ENCODE assay signal across 8 cellular contexts in genomic region chr19:32580901-32581703, GRCh38. TPM values are rescaled to one million over a fixed set of nuclear protein-coding genes. Genes with fewer than 3 reads are reported as not detected.
A peak's percentile ranks its signal among the peaks of the same experiment; 100 is the strongest.
DNase-seq lines count a peak whose midpoint lies in the region; ATAC-seq and TF ChIP-seq lines count a peak whose summit lies in the region.

TSS of gene PDCD5 (plus strand) at chr19:32581190. CDS start at chr19:32581262, 72 bp downstream.

- H3K4me1 ChIP-seq in GM23338 (ENCODE audit: insufficient read depth) = peaks cover 6% of the 10 kb centered on the region

- peak; percentile 97 for DNase-seq in Daoy (ENCODE audit: low read depth)
- DNase-seq in GM23338 (ENCODE audit: low spot score) = peak; percentile 94
- peak; percentile 84 to 89 for DNase-seq in Kasumi-1 (lab: John Stamatoyannopoulos, UW)
- peak; percentile 93 for DNase-seq in RKO (ENCODE audit: low spot score)
- DNase-seq in activated T-helper 1 cell treated with anti-CD3 and anti-CD28 coated beads, Interleukin-2, amount 50 U/mL, for 16 hours (ENCODE audit: low read depth in 1 of 2, low spot score in 1 of 2) = peak; percentile 97
- DNase-seq in fibroblast of gingiva (ENCODE audit: low read depth) = peak; percentile 93
- peak; percentile 90 for DNase-seq in naive B cell
- DNase-seq in stimulated activated effector memory CD8-positive, alpha-beta T cell treated with anti-CD3 and anti-CD28 coated beads, Interleukin-12 subunit alpha, Interleukin-12 subunit beta, amount 100 ng/mL, for 72 hours (ENCODE audit: low spot score in 2 of 2) = peak; percentile 91 to 93

- ATAC-seq in GM23338 (peak; percentile 96), naive B cell (ENCODE audit: low read depth in 2 of 2) (peak; percentile 91 to 93)
- peak; percentile 94 for ATAC-seq in stimulated activated effector memory CD8-positive, alpha-beta T cell treated with anti-CD3 and anti-CD28 coated beads, Interleukin-12 subunit alpha, Interleukin-12 subunit beta, amount 100 ng/mL, for 72 hours

- H3K36me3 ChIP-seq in GM23338 (ENCODE audit: insufficient read depth) = peaks cover 18% of the 10 kb centered on the region

- peak within 1 kb of the TSS; percentile 96 for H2AFZ ChIP-seq in GM23338

- H3K36me3 Mint-ChIP-seq in GM23338 (ENCODE audit: low read depth) = peaks cover 33% of the 10 kb centered on the region
- peaks cover 0 to 3% of the 10 kb centered on the region in 2 donors for H3K36me3 Mint-ChIP-seq in naive B cell
- peaks cover 34% of the 10 kb centered on the region for H3K36me3 Mint-ChIP-seq in stimulated activated effector memory CD8-positive, alpha-beta T cell treated with anti-CD3 and anti-CD28 coated beads, Interleukin-12 subunit alpha, Interleukin-12 subunit beta, amount 100 ng/mL, for 72 hours

- H3K79me2 ChIP-seq in GM23338 (replicated peaks; ENCODE audit: insufficient read depth) = peaks cover 12% of the 10 kb centered on the region

- H3K9me2 ChIP-seq in GM23338 (ENCODE audit: insufficient read depth) = no peaks in the 10 kb centered on the region

- H3K4me3 ChIP-seq in GM23338 = peak within 1 kb of the TSS; percentile 92

- H3K4me1 Mint-ChIP-seq in GM23338 (peaks cover 10% of the 10 kb centered on the region; the same call in 2 of the 3 replicates), naive B cell (peaks cover 10 to 23% (median 21%) of the 10 kb centered on the region in 3 donors)
- H3K4me1 Mint-ChIP-seq in stimulated activated effector memory CD8-positive, alpha-beta T cell treated with anti-CD3 and anti-CD28 coated beads, Interleukin-12 subunit alpha, Interleukin-12 subunit beta, amount 100 ng/mL, for 72 hours = peaks cover 30% of the 10 kb centered on the region

- no peak for TF ChIP-seq CTCF in GM23338 (conservative IDR thresholded peaks at IDR 0.05; ENCODE audit: low read depth in 2 of 2)

- peak within 1 kb of the TSS; percentile 95 for H3K4me2 ChIP-seq in GM23338

- H3K9me3 Mint-ChIP-seq in GM23338 (no peaks in the 10 kb centered on the region; the same call in 2 of the 3 replicates), naive B cell (peaks cover 0 to 2% (median 0%) of the 10 kb centered on the region in 7 donors)
- no peaks in the 10 kb centered on the region for H3K9me3 Mint-ChIP-seq in stimulated activated effector memory CD8-positive, alpha-beta T cell treated with anti-CD3 and anti-CD28 coated beads, Interleukin-12 subunit alpha, Interleukin-12 subunit beta, amount 100 ng/mL, for 72 hours

- no peaks in the 10 kb centered on the region for H3F3A ChIP-seq in GM23338 (replicated peaks; ENCODE audit: low read depth)

- H3K27ac Mint-ChIP-seq in GM23338 (no peak within 1 kb of the TSS), naive B cell (peak within 1 kb of the TSS; percentile 78 to 96 (median 87))
- H3K27ac Mint-ChIP-seq in stimulated activated effector memory CD8-positive, alpha-beta T cell treated with anti-CD3 and anti-CD28 coated beads, Interleukin-12 subunit alpha, Interleukin-12 subunit beta, amount 100 ng/mL, for 72 hours = peak within 1 kb of the TSS; percentile 80

- H3K27ac ChIP-seq in GM23338 (ENCODE audit: low read depth) = no peak within 1 kb of the TSS

- H3K27me3 Mint-ChIP-seq in GM23338 (ENCODE audit: insufficient read depth, low read depth, poor library complexity) = peaks cover 10% of the 10 kb centered on the region
- H3K27me3 Mint-ChIP-seq in naive B cell = peaks cover 2 to 18% (median 17%) of the 10 kb centered on the region in 3 donors

- peak within 1 kb of the TSS; percentile 96 for H3K4me3 Mint-ChIP-seq in GM23338
- H3K4me3 Mint-ChIP-seq in naive B cell = peak within 1 kb of the TSS; percentile 91 to 97 (median 95)
- peak within 1 kb of the TSS; percentile 86 for H3K4me3 Mint-ChIP-seq in stimulated activated effector memory CD8-positive, alpha-beta T cell treated with anti-CD3 and anti-CD28 coated beads, Interleukin-12 subunit alpha, Interleukin-12 subunit beta, amount 100 ng/mL, for 72 hours

- H4K20me1 ChIP-seq in GM23338 (replicated peaks; ENCODE audit: insufficient read depth) = peaks cover 7% of the 10 kb centered on the region; the same call in 1 of the 2 replicates

- H3K27me3 ChIP-seq in GM23338 (ENCODE audit: insufficient read depth) = peaks cover 17% of the 10 kb centered on the region

TF ChIP-seq in GM23338, 12 proteins besides CTCF, POLR2A, EP300 and RAD21:
- TF ChIP-seq ZNF114 (CRISPR knock-in tag; IDR thresholded peaks at IDR 0.05) (no peak), EZH2 (IDR thresholded peaks at IDR 0.05; ENCODE audit: low read depth, unreplicated experiment) (no peak), CREB1 (CRISPR knock-in tag; IDR thresholded peaks at IDR 0.05; ENCODE audit: low read depth) (peak; percentile 34; the same call in 1 of the 2 replicates), POLR2AphosphoS5 (IDR thresholded peaks at IDR 0.05; ENCODE audit: low read depth) (peak; percentile 92), ZNF462 (CRISPR knock-in tag; IDR thresholded peaks at IDR 0.05) (no peak)

RNA-seq across cellular contexts. Expression of gene PDCD5, which starts in this region (rescaled TPM):
- total RNA-seq in Daoy (2014; rRNA removed; shearing (Covaris generic)) = 310 and 410 TPM in 2 replicates
- total RNA-seq in GM23338 (2014; rRNA removed; shearing (Covaris generic)) = 77.8 and 83.0 TPM in 2 replicates
- 436 and 498 TPM in 2 replicates for polyA plus RNA-seq in GM23338 (2016; fragmentation: Nextera tagmentation; extraction: Ambion mirVana)
- 100 to 1,000 TPM in 2 of 6 donors, 10 to 100 TPM in 4; 83.3 to 130 (median 96.5) TPM for polyA plus RNA-seq in naive B cell (ENCODE audit: low read depth in 6 of 6)
